13 cellular contexts compared by ENCODE assay signal in the genomic region with DNA sequence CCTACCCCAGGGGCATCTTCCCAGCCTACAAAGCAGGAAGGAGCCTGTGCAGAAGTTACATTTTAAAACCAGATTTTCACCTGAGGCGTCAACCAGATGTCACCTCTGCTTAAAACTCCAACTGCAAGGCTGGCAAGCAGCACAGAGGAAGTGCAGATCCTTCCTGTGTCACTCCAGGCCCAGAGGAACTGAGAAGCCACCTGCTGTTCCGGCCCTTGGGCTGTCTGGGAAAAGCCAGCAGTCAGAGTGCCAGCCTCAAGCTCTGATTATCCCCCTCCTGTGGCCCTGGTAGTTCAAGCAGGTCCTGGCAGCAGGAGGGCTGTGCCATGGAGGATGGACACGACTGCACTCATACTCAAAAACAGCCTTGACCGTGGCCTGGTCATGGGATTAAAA. TPM values are rescaled to one million over a fixed set of nuclear protein-coding genes. Genes with fewer than 3 reads are reported as not detected.
DNase-seq lines count a peak whose midpoint lies in the region; ATAC-seq and TF ChIP-seq lines count a peak whose summit lies in the region.
"Had no signal": no experiment of that assay in that cellular context is flagged by ENCODE, and none has a peak within 500 bp of the region (broad histone marks: within the 10 kb centered on the region; RNA-seq: fewer than 3 reads in every experiment).

No MANE protein-coding gene starts in this region.

- no peaks in the 10 kb centered on the region for H3K79me2 ChIP-seq in mesendoderm (ENCODE audit: control insufficient read depth, insufficient read depth, low read length)
- no peaks in the 10 kb centered on the region for H3K79me2 ChIP-seq in mammary epithelial cell (ENCODE audit: insufficient read depth, low read length)

- in situ Hi-C loops in mammary epithelial cell (cut with MboI; ENCODE audit: low sequenced_read_pairs in 2 of 2) = no loop called here

- ATAC-seq in SK-N-SH treated with all-trans-retinoic acid at 6 μM for 48 hours (peak; percentile 5; the same call in 1 of the 3 replicates), HG03469 (IDR thresholded peaks at IDR 0.05; ENCODE audit: unreplicated experiment) (no peak)

- no peak overlapping the region for H4K5ac ChIP-seq in mesendoderm (ENCODE audit: low read length)

- CTCF ChIA-PET in mammary epithelial cell (lab: Charles Lee; ENCODE audit: low non-redundant PET) = no interaction called here

- peaks cover 70% of the 10 kb centered on the region for H3K36me3 ChIP-seq in BLaER1
- peaks cover 27% of the 10 kb centered on the region for H3K36me3 ChIP-seq in mesendoderm (ENCODE audit: control insufficient read depth, insufficient read depth, low read length)
- H3K36me3 ChIP-seq in mammary epithelial cell (ENCODE audit: insufficient read depth, low read length) = peaks cover 12% of the 10 kb centered on the region

- no peak for TF ChIP-seq CTCF in mammary epithelial cell (conservative IDR thresholded peaks at IDR 0.05 in 1 of 2, IDR thresholded peaks at IDR 0.05 in 1 of 2; ENCODE audit: extremely low read depth in 1 of 2, insufficient read depth in 1 of 2, low read depth in 1 of 2, low read length in 2 of 2)

- no peak overlapping the region for H2BK120ac ChIP-seq in mesendoderm (ENCODE audit: low read depth, low read length)

- H3K79me1 ChIP-seq in mesendoderm (ENCODE audit: low read length) = no peaks in the 10 kb centered on the region

- H2AK5ac ChIP-seq in mesendoderm (ENCODE audit: low read length) = no peak overlapping the region

- H3K4me1 ChIP-seq in BLaER1 (peaks cover 52% of the 10 kb centered on the region), mesendoderm (ENCODE audit: control insufficient read depth, low read depth, low read length) (peaks cover 11% of the 10 kb centered on the region), mammary epithelial cell (ENCODE audit: insufficient read depth, low read length) (no peaks in the 10 kb centered on the region)

- peak overlapping the region; percentile 42 for H3K9ac ChIP-seq in BLaER1
- H3K9ac ChIP-seq in mesendoderm (ENCODE audit: low read length) = peak overlapping the region; percentile 19
- H3K9ac ChIP-seq in mammary epithelial cell (ENCODE audit: insufficient read depth, low read length) = no peak overlapping the region

- H3K4ac ChIP-seq in mesendoderm (ENCODE audit: low read depth, low read length) = no peak overlapping the region

- no peak overlapping the region for H3K23ac ChIP-seq in mesendoderm (ENCODE audit: low read length)

- intact Hi-C loops in mammary epithelial cell (cut with micrococcal nuclease) = no loop called here

- no peak overlapping the region for H3K4me3 ChIP-seq in BLaER1
- no peak overlapping the region for H3K4me3 ChIP-seq in mesendoderm (ENCODE audit: low read length)
- no peak overlapping the region for H3K4me3 ChIP-seq in mammary epithelial cell (replicated peaks in 1 of 3; ENCODE audit: insufficient read depth in 1 of 3, low read depth in 2 of 3, low read length in 3 of 3)
- H3K4me3 ChIP-seq: testis had no signal

- H2BK15ac ChIP-seq in mesendoderm (replicated peaks; ENCODE audit: low read depth) = no peak overlapping the region

- H2AFZ ChIP-seq in mammary epithelial cell (ENCODE audit: low read depth, low read length) = no peak overlapping the region

- H3K9me3 ChIP-seq in BLaER1 = no peaks in the 10 kb centered on the region
- H3K9me3 ChIP-seq in mammary epithelial cell (replicated peaks; ENCODE audit: insufficient read depth, low read length) = no peaks in the 10 kb centered on the region
- H3K9me3 ChIP-seq: testis had no signal

- no peak overlapping the region for H4K8ac ChIP-seq in mesendoderm (ENCODE audit: low read depth, low read length)

- no peak overlapping the region for H3K18ac ChIP-seq in mesendoderm (ENCODE audit: low read length)

- dilution Hi-C loops in mammary epithelial cell (cut with HindIII; ENCODE audit: low sequenced_read_pairs) = no loop called here

- H3K27ac ChIP-seq in BLaER1 (peak overlapping the region; percentile 64), mesendoderm (ENCODE audit: low read depth, low read length) (peak overlapping the region; percentile 88), mammary epithelial cell (ENCODE audit: insufficient read depth, low read depth, low read length) (no peak overlapping the region)
- H3K27ac ChIP-seq: testis, WERI-Rb-1 had no signal

- no TSS peak for BruUV-seq in mammary epithelial cell (replicated peaks; lab: Mats Ljungman, UMichigan)

- H3K4me2 ChIP-seq in BLaER1 (peak overlapping the region; percentile 67), mesendoderm (ENCODE audit: low read length) (no peak overlapping the region), mammary epithelial cell (ENCODE audit: insufficient read depth, low read depth, low read length) (no peak overlapping the region)

- H3K27me3 ChIP-seq in BLaER1 = no peaks in the 10 kb centered on the region
- H3K27me3 ChIP-seq in mesendoderm (ENCODE audit: insufficient read depth, low read length, poor library complexity) = no peaks in the 10 kb centered on the region
- H3K27me3 ChIP-seq in mammary epithelial cell (ENCODE audit: insufficient read depth, low read length) = no peaks in the 10 kb centered on the region
- H3K27me3 ChIP-seq: testis had no signal

- H2BK5ac ChIP-seq in mesendoderm (ENCODE audit: low read length) = peak overlapping the region; percentile 66

- H3K56ac ChIP-seq in mesendoderm (ENCODE audit: low read length) = peak overlapping the region; percentile 35

- no CpG with 5 or more reads among the region's 4 CpGs for WGBS in mesendoderm (ENCODE audit: extremely low coverage, insufficient coverage, low lambda C conversion rate)
- WGBS in mammary epithelial cell (ENCODE audit: low coverage, missing lambda C conversion rate) = 66% methylated on average over 4 of the region's 4 CpGs

- DNase-seq in DMS53 treated with DMSO at 0.1 percent for 48 hours (lab: John Stamatoyannopoulos, UW; ENCODE audit: unreplicated experiment) (peak; percentile 34), mesendoderm (peak; percentile 84), mammary epithelial cell (no peak), DMS153 (lab: John Stamatoyannopoulos, UW) (no peak), NCI-H2029 treated with DMSO at 0.1 percent for 48 hours (lab: John Stamatoyannopoulos, UW) (no peak)
- DNase-seq: MM.1S, NCI-H345, Right ventricle myocardium superior, testis, WERI-Rb-1 had no signal

- peaks cover 58% of the 10 kb centered on the region for H4K20me1 ChIP-seq in BLaER1
- H4K20me1 ChIP-seq in mammary epithelial cell (ENCODE audit: insufficient read depth, low read length) = no peaks in the 10 kb centered on the region

TF ChIP-seq in SK-N-SH treated with all-trans-retinoic acid at 6 μM for 48 hours, 23 proteins besides CTCF, POLR2A, EP300 and RAD21:
- TF ChIP-seq ZNF8 (CRISPR knock-in tag; IDR thresholded peaks at IDR 0.05) (no peak), TCF4 (CRISPR knock-in tag; IDR thresholded peaks at IDR 0.05; ENCODE audit: borderline replicate concordance) (peak; percentile 17; the same call in 1 of the 2 replicates)
- TF ChIP-seq, protein P1, sequence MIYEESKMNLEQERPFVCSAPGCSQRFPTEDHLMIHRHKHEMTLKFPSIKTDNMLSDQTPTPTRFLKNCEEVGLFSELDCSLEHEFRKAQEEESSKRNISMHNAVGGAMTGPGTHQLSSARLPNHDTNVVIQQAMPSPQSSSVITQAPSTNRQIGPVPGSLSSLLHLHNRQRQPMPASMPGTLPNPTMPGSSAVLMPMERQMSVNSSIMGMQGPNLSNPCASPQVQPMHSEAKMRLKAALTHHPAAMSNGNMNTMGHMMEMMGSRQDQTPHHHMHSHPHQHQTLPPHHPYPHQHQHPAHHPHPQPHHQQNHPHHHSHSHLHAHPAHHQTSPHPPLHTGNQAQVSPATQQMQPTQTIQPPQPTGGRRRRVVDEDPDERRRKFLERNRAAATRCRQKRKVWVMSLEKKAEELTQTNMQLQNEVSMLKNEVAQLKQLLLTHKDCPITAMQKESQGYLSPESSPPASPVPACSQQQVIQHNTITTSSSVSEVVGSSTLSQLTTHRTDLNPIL (CRISPR knock-in tag; IDR thresholded peaks at IDR 0.05; ENCODE audit: low read depth) = no peak

RNA-seq across cellular contexts. Expression of gene POLR2C, which starts 10.2 kb away (rescaled TPM):
- polyA plus RNA-seq in mesendoderm (2013, experiment 1 of 2) = 60.5 TPM
- polyA plus RNA-seq in mesendoderm (2013, experiment 2 of 2) = 59.0 TPM
- total RNA-seq in mammary epithelial cell = 10 to 100 TPM; 45.1 to 82.2 TPM
- polyA plus RNA-seq in mammary epithelial cell = 87.8 TPM
- 161 TPM for polyA minus RNA-seq in mammary epithelial cell

RNA-seq across cellular contexts. Expression of gene DOK4, which starts 13.6 kb away (rescaled TPM):
- polyA plus RNA-seq in mesendoderm (2013, experiment 1 of 2) = 7.1 TPM
- polyA plus RNA-seq in mesendoderm (2013, experiment 2 of 2) = 6.5 TPM
- 10 to 100 TPM; 14.8 to 20.0 TPM for total RNA-seq in mammary epithelial cell
- 13.9 TPM for polyA plus RNA-seq in mammary epithelial cell
- 34.1 TPM for polyA minus RNA-seq in mammary epithelial cell

RNA-seq across cellular contexts. Expression of gene COQ9, which starts 25.4 kb away (rescaled TPM):
- 19.8 TPM for polyA plus RNA-seq in mesendoderm (2013, experiment 1 of 2)
- polyA plus RNA-seq in mesendoderm (2013, experiment 2 of 2) = 19.2 TPM
- total RNA-seq in mammary epithelial cell = 10 to 100 TPM; 41.2 to 42.5 TPM
- 69.8 TPM for polyA plus RNA-seq in mammary epithelial cell
- 96.9 TPM for polyA minus RNA-seq in mammary epithelial cell

RNA-seq across cellular contexts. Expression of gene CIAPIN1, which starts 25.5 kb away (rescaled TPM):
- 46.3 TPM for polyA plus RNA-seq in mesendoderm (2013, experiment 1 of 2)
- polyA plus RNA-seq in mesendoderm (2013, experiment 2 of 2) = 50.2 TPM
- 10 to 100 TPM; 60.8 to 69.9 TPM for total RNA-seq in mammary epithelial cell
- 63.8 TPM for polyA plus RNA-seq in mammary epithelial cell
- 56.2 TPM for polyA minus RNA-seq in mammary epithelial cell

Comparison
In these comparisons a context has a peak if more than half of its experiments do, and no peak if none do; other contexts are left out.
1. DNase-seq: peak in DMS53 treated with DMSO at 0.1 percent for 48 hours (single experiment) and mesendoderm (single experiment); none in mammary epithelial cell (single experiment), DMS153 (single experiment) and NCI-H2029 treated with DMSO at 0.1 percent for 48 hours (single experiment).